Comparison of ENCODE assay signal across 9 cellular contexts in the genomic region with DNA sequence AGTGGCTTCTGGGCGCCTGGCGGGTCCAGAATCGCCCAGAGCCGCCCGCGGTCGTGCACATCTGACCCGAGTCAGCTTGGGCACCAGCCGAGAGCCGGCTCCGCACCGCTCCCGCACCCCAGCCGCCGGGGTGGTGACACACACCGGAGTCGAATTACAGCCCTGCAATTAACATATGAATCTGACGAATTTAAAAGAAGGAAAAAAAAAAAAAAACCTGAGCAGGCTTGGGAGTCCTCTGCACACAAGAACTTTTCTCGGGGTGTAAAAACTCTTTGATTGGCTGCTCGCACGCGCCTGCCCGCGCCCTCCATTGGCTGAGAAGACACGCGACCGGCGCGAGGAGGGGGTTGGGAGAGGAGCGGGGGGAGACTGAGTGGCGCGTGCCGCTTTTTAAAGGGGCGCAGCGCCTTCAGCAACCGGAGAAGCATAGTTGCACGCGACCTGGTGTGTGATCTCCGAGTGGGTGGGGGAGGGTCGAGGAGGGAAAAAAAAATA. TPM values are rescaled to one million over a fixed set of nuclear protein-coding genes. Genes with fewer than 3 reads are reported as not detected.
DNase-seq lines count a peak whose midpoint lies in the region; ATAC-seq, FAIRE-seq and TF ChIP-seq lines count a peak whose summit lies in the region.
"Had no signal": no experiment of that assay in that cellular context is flagged by ENCODE, and none has a peak within 500 bp of the region (broad histone marks: within the 10 kb centered on the region; RNA-seq: fewer than 3 reads in every experiment).

ATOH1 (plus strand) TSS at position 422 of the 498 bp plus-strand sequence. CDS start 174 bp downstream, outside the sequence.

- H3K9ac ChIP-seq in astrocyte (ENCODE audit: low read length), result no peak within 1 kb of the TSS

- H4K20me1 ChIP-seq in astrocyte (ENCODE audit: insufficient read depth, low read length), result no peaks in the 10 kb centered on the region

- peak within 1 kb of the TSS; percentile 81 for H3K4me2 ChIP-seq in astrocyte (ENCODE audit: low read length)

- no peak within 1 kb of the TSS for H2AFZ ChIP-seq in astrocyte (ENCODE audit: low read depth, low read length)

- H3K79me2 ChIP-seq in astrocyte (ENCODE audit: insufficient read depth, low read length), result no peaks in the 10 kb centered on the region

- H3K4me3 ChIP-seq in astrocyte (ENCODE audit: insufficient read depth, low read depth, low read length), result peak within 1 kb of the TSS; percentile 43

- DNase-seq in DMS53 (lab: John Stamatoyannopoulos, UW), result peak; percentile 71
- DNase-seq in KBM-7, result peak; percentile 49
- DNase-seq in astrocyte (ENCODE audit: low read depth), result no peak
- DNase-seq in left colon, result peak; percentile 77 to 79
- peak; percentile 72 for DNase-seq in type B pancreatic cell (ENCODE audit: extremely low spot score, unreplicated experiment)
- DNase-seq in posterior vena cava (ENCODE audit: low spot score), result no peak
- no peak for DNase-seq in inferior parietal cortex (ENCODE audit: extremely low spot score)
- DNase-seq in putamen (ENCODE audit: low spot score), result no peak

- in situ Hi-C loops in KBM-7 (cut with MboI; ENCODE audit: low pct_unique_long_range_greater_than_20kb, low sequenced_read_pairs), result no loop called here

- H3K9me3 Mint-ChIP-seq in astrocyte (ENCODE audit: unreplicated experiment) (peaks cover 3% of the 10 kb centered on the region), type B pancreatic cell (no peaks in the 10 kb centered on the region)

- no peaks in the 10 kb centered on the region for H3K36me3 Mint-ChIP-seq in astrocyte (ENCODE audit: low read depth, unreplicated experiment)
- no peaks in the 10 kb centered on the region for H3K36me3 Mint-ChIP-seq in type B pancreatic cell

- H3K9me3 ChIP-seq in astrocyte (ENCODE audit: insufficient read depth, low read depth, low read length), result peaks cover under 1% of the 10 kb centered on the region

- no peak for FAIRE-seq in astrocyte (lab: Jason Lieb, UNC)

- TF ChIP-seq CTCF in astrocyte (IDR thresholded peaks at IDR 0.05; ENCODE audit: insufficient read depth, low read depth, low read length) (no peak), type B pancreatic cell (conservative IDR thresholded peaks at IDR 0.05) (no peak)

- peak; percentile 74 for ATAC-seq in left colon

- H3K36me3 ChIP-seq in astrocyte (ENCODE audit: insufficient read depth, low read length), result no peaks in the 10 kb centered on the region

- H3K27ac Mint-ChIP-seq in astrocyte (ENCODE audit: unreplicated experiment), result no peak within 1 kb of the TSS
- H3K27ac Mint-ChIP-seq in type B pancreatic cell, result peak within 1 kb of the TSS; percentile 3

- H3K27me3 Mint-ChIP-seq in astrocyte (ENCODE audit: low read depth, unreplicated experiment) (peaks cover 95% of the 10 kb centered on the region), type B pancreatic cell (peaks cover 99% of the 10 kb centered on the region)

- H3K4me1 ChIP-seq in astrocyte (ENCODE audit: insufficient read depth, low read length), result peaks cover 5% of the 10 kb centered on the region

- no peak within 1 kb of the TSS for H3K27ac ChIP-seq in astrocyte (ENCODE audit: low read depth, low read length)

- peaks cover 81% of the 10 kb centered on the region for H3K27me3 ChIP-seq in astrocyte (ENCODE audit: insufficient read depth, low read length)

- intact Hi-C loops in left colon (cut with DNase I, micrococcal nuclease), result no loop called here
- intact Hi-C loops in posterior vena cava (cut with DNase I), result no loop called here

- H3K4me1 Mint-ChIP-seq in astrocyte (ENCODE audit: low read depth, unreplicated experiment) (peaks cover 5% of the 10 kb centered on the region), type B pancreatic cell (ENCODE audit: unreplicated experiment) (peaks cover 15% of the 10 kb centered on the region)

- H3K4me3 Mint-ChIP-seq in astrocyte (ENCODE audit: unreplicated experiment) (peak within 1 kb of the TSS; percentile 79), type B pancreatic cell (peak within 1 kb of the TSS; percentile 87)

RNA-seq across cellular contexts. Expression of gene ATOH1, which starts in this region (rescaled TPM):
- total RNA-seq in astrocyte (not detected in 2 replicates), left colon (10 to 100 TPM; 73.2 to 87.8 TPM), type B pancreatic cell (ENCODE audit: low replicate concordance) (0.36 and 0.97 TPM in 2 replicates), posterior vena cava (not detected)
- total RNA-seq: glomerular endothelial cell had no signal

Comparison
In these comparisons a context has a peak if more than half of its experiments do, and no peak if none do; other contexts are left out.
1. RNA of gene ATOH1 (total RNA-seq): 73.2 to 87.8 TPM in left colon; 0.36 to 0.97 TPM in type B pancreatic cell, not detected in astrocyte and not detected in posterior vena cava; every median in the first group is over 10 times any median in the second.
2. Peak in DNase-seq in type B pancreatic cell; RNA of the gene not detected or under 1 TPM.
3. DNase-seq: peak in DMS53 (single experiment), KBM-7 (single experiment) and left colon (2 of 2); none in astrocyte (single experiment), posterior vena cava (single experiment), inferior parietal cortex (single experiment) and putamen (single experiment).